Comparison of ENCODE assay signal across 15 cellular contexts in genomic region chr7:121023189-121023588, GRCh38. TPM values are rescaled to one million over a fixed set of nuclear protein-coding genes. Genes with fewer than 3 reads are reported as not detected.
DNase-seq lines count a peak whose midpoint lies in the region; ATAC-seq, FAIRE-seq and TF ChIP-seq lines count a peak whose summit lies in the region.
"Had no signal": no experiment of that assay in that cellular context is flagged by ENCODE, and none has a peak within 500 bp of the region (broad histone marks: within the 10 kb centered on the region; RNA-seq: fewer than 3 reads in every experiment).

No MANE protein-coding gene starts in this region.

- intact Hi-C loops in left ventricle myocardium inferior (cut with micrococcal nuclease) (no loop called here), uterus (cut with DNase I; ENCODE audit: low total_unique reads) (no loop called here)

- H3K4ac ChIP-seq in neuronal stem cell (ENCODE audit: low read length), result no peak overlapping the region

- ATAC-seq in stimulated activated naive CD8-positive, alpha-beta T cell treated with anti-CD3 and anti-CD28 coated beads, Interleukin-15, Interleukin-2, amounts not matched to agents 100 U/mL and 50 U/mL, for 24 hours, result no peak
- no peak for ATAC-seq in GM21723 (IDR thresholded peaks at IDR 0.05; ENCODE audit: unreplicated experiment)
- ATAC-seq: activated T-cell treated with anti-CD3 and anti-CD28 coated beads, Interleukin-2, amount 50 U/mL, for 72 hours; stimulated activated naive CD8-positive, alpha-beta T cell treated with anti-CD3 and anti-CD28 coated beads, Interleukin-15, amount 100 ng/mL, for 72 hours had no signal

- H2BK5ac ChIP-seq in neuronal stem cell (ENCODE audit: low read length), result no peak overlapping the region

- FAIRE-seq in GM12891 (lab: Jason Lieb, UNC), result no peak

- H2BK120ac ChIP-seq in neuronal stem cell (ENCODE audit: low read depth, low read length), result no peak overlapping the region

- peak overlapping the region; percentile 1 for H3K4me3 ChIP-seq in left ventricle myocardium inferior
- no peak overlapping the region for H3K4me3 ChIP-seq in neuronal stem cell (ENCODE audit: low read length in 2 of 2)
- H3K4me3 ChIP-seq in uterus, result no peak overlapping the region

- no peak overlapping the region for H3K18ac ChIP-seq in neuronal stem cell (ENCODE audit: low read length)

- H3K9me3 ChIP-seq in left ventricle myocardium inferior (replicated peaks), result no peaks in the 10 kb centered on the region
- H3K9me3 ChIP-seq in neuronal stem cell (replicated peaks in 1 of 2; ENCODE audit: control insufficient read depth in 2 of 2, insufficient read depth in 1 of 2, low read depth in 1 of 2, low read length in 2 of 2), result no peaks in the 10 kb centered on the region
- H3K9me3 ChIP-seq in uterus, result no peaks in the 10 kb centered on the region

- no peak overlapping the region for H2AK5ac ChIP-seq in neuronal stem cell (ENCODE audit: low read depth, low read length)

- no peak overlapping the region for H3K23ac ChIP-seq in neuronal stem cell (ENCODE audit: low read depth, low read length, poor library complexity)

- H2AFZ ChIP-seq in neuronal stem cell (ENCODE audit: low read length), result peak overlapping the region; percentile 51
- H2AFZ ChIP-seq: parathyroid adenoma had no signal

- no peak overlapping the region for H3K9ac ChIP-seq in neuronal stem cell (ENCODE audit: low read depth, low read length, poor library complexity)
- H3K9ac ChIP-seq: parathyroid adenoma had no signal

- no peaks in the 10 kb centered on the region for H3K79me1 ChIP-seq in neuronal stem cell (ENCODE audit: low read depth, low read length)

- no peak overlapping the region for H2BK15ac ChIP-seq in neuronal stem cell (ENCODE audit: low read length)

- H4K8ac ChIP-seq in neuronal stem cell (ENCODE audit: low read depth, low read length), result no peak overlapping the region

- H4K91ac ChIP-seq in neuronal stem cell (ENCODE audit: low read depth, low read length, poor library complexity), result no peak overlapping the region

- H3K4me1 ChIP-seq in left ventricle myocardium inferior (peaks cover 82% of the 10 kb centered on the region), neuronal stem cell (ENCODE audit: control insufficient read depth in 2 of 2, insufficient read depth in 1 of 2, low read depth in 1 of 2, low read length in 2 of 2) (peaks cover 0 to 1% of the 10 kb centered on the region in 2 donors), uterus (peaks cover 0 to 8% of the 10 kb centered on the region in 2 donors)
- H3K4me1 ChIP-seq: parathyroid adenoma had no signal

- H3K36me3 ChIP-seq in left ventricle myocardium inferior (no peaks in the 10 kb centered on the region), neuronal stem cell (replicated peaks in 1 of 2; ENCODE audit: control insufficient read depth in 2 of 2, insufficient read depth in 2 of 2, low read length in 2 of 2) (no peaks in the 10 kb centered on the region), uterus (no peaks in the 10 kb centered on the region)

- no peak for TF ChIP-seq POLR2A in uterus (IDR thresholded peaks at IDR 0.05)
- no peak for TF ChIP-seq POLR2A in GM12891 (IDR thresholded peaks at IDR 0.05; ENCODE audit: low read depth, low read length)

- no peak overlapping the region for H3K4me2 ChIP-seq in neuronal stem cell (ENCODE audit: insufficient read depth, low read length, poor library complexity, severe bottlenecking)

- H3K27ac ChIP-seq in left ventricle myocardium inferior (replicated peaks) (peak overlapping the region; percentile 78), neuronal stem cell (replicated peaks; ENCODE audit: low read length) (no peak overlapping the region), uterus (peak overlapping the region; percentile 60 to 70)
- H3K27ac ChIP-seq: parathyroid adenoma had no signal

- H3K14ac ChIP-seq in neuronal stem cell (ENCODE audit: low read length), result no peak overlapping the region

- DNase-seq in NOMO-1 treated with DMSO at 0.1 percent for 48 hours (lab: John Stamatoyannopoulos, UW; ENCODE audit: unreplicated experiment), result peak; percentile 1
- DNase-seq in NOMO-1 (lab: John Stamatoyannopoulos, UW; ENCODE audit: unreplicated experiment in 2 of 2), result no peak
- no peak for DNase-seq in left ventricle myocardium inferior
- no peak for DNase-seq in neuronal stem cell (ENCODE audit: low spot score)
- no peak for DNase-seq in uterus
- DNase-seq in stimulated activated naive CD8-positive, alpha-beta T cell treated with anti-CD3 and anti-CD28 coated beads, Interleukin-15, Interleukin-2, amounts not matched to agents 100 U/mL and 50 U/mL, for 24 hours, result no peak
- DNase-seq in GM12891 (ENCODE audit: insufficient read length, low spot score), result no peak
- DNase-seq: activated CD4-positive, alpha-beta T cell treated with anti-CD3 and anti-CD28 coated beads, Interleukin-2, amount 50 U/mL, for 48 hours; activated naive CD8-positive, alpha-beta T cell treated with anti-CD3 and anti-CD28 coated beads, Interleukin-2, amount 10 ng/mL, durations not matched to agents 7 days and 5 days; activated T-cell treated with anti-CD3 and anti-CD28 coated beads, Interleukin-2, amount 50 U/mL, for 72 hours; C1 segment of cervical spinal cord; DMS53; stimulated activated naive CD8-positive, alpha-beta T cell treated with anti-CD3 and anti-CD28 coated beads, Interleukin-15, amount 100 ng/mL, for 72 hours had no signal

- TF ChIP-seq CTCF in left ventricle myocardium inferior (IDR thresholded peaks at IDR 0.05; ENCODE audit: borderline replicate concordance), result no peak
- TF ChIP-seq CTCF in uterus (IDR thresholded peaks at IDR 0.05), result no peak

- no peak overlapping the region for H2BK12ac ChIP-seq in neuronal stem cell (ENCODE audit: low read length)

- H3K27me3 ChIP-seq in left ventricle myocardium inferior (ENCODE audit: low read depth), result no peaks in the 10 kb centered on the region
- no peaks in the 10 kb centered on the region for H3K27me3 ChIP-seq in neuronal stem cell (ENCODE audit: control insufficient read depth in 3 of 3, insufficient read depth in 3 of 3, low read depth in 1 of 3, low read length in 3 of 3)
- no peaks in the 10 kb centered on the region for H3K27me3 ChIP-seq in uterus

TF ChIP-seq in GM12891, 5 proteins besides CTCF, POLR2A, EP300 and RAD21:
- TF ChIP-seq PAX5 (IDR thresholded peaks at IDR 0.05; ENCODE audit: insufficient read depth, low read length, severe bottlenecking) (no peak), POU2F2 (IDR thresholded peaks at IDR 0.05; ENCODE audit: low read depth, low read length) (no peak), SPI1 (IDR thresholded peaks at IDR 0.05; ENCODE audit: low read depth, low read length) (no peak), POLR2AphosphoS5 (IDR thresholded peaks at IDR 0.05; ENCODE audit: low read depth, low read length) (no peak), TAF1 (IDR thresholded peaks at IDR 0.05; ENCODE audit: low read depth, low read length) (no peak)

RNA-seq across cellular contexts. Expression of gene CPED1, which starts 34.7 kb away (rescaled TPM):
- total RNA-seq in left ventricle myocardium inferior, result 33.8 TPM
- 0.01 TPM for polyA plus RNA-seq in neuronal stem cell (2013, experiment 1 of 2)
- not detected for polyA plus RNA-seq in neuronal stem cell (2013, experiment 2 of 2)
- 100 to 1,000 TPM in 1 of 4 donors, 10 to 100 TPM in 3; 47.4 to 194 (median 59.2) TPM for total RNA-seq in uterus
- polyA plus RNA-seq in GM12891 (2012; ENCODE audit: low read depth, missing spikeins), result 0.03 TPM
- total RNA-seq: activated naive CD8-positive, alpha-beta T cell treated with anti-CD3 and anti-CD28 coated beads, Interleukin-2, amount 10 ng/mL, durations not matched to agents 7 days and 5 days; activated T-cell treated with anti-CD3 and anti-CD28 coated beads, Interleukin-2, amount 50 U/mL, for 72 hours had no signal
